ENCODE assay signal across 7 cellular contexts in genomic region chr1:52845119-52845518, GRCh38. TPM values are rescaled to one million over a fixed set of nuclear protein-coding genes. Genes with fewer than 3 reads are reported as not detected.
"Had no signal": no experiment of that assay in that cellular context is flagged by ENCODE, and none has a peak within 500 bp of the region (broad histone marks: within the 10 kb centered on the region; RNA-seq: fewer than 3 reads in every experiment).

No MANE protein-coding gene starts in this region.

RNA-seq across cellular contexts. Expression of gene ZYG11A, which starts 2.6 kb away (rescaled TPM):
- total RNA-seq: esophagus muscularis mucosa, gastroesophageal sphincter, sigmoid colon, skeletal muscle tissue had no signal
- polyA plus RNA-seq: heart left ventricle; naive thymus-derived CD4-positive, alpha-beta T cell; psoas muscle had no signal
